Comparison of ENCODE assay signal across 10 cellular contexts in genomic region chr13:93249259-93249917, GRCh38. TPM values are rescaled to one million over a fixed set of nuclear protein-coding genes. Genes with fewer than 3 reads are reported as not detected.
DNase-seq lines count a peak whose midpoint lies in the region; ATAC-seq, FAIRE-seq and TF ChIP-seq lines count a peak whose summit lies in the region.
"Had no signal": no experiment of that assay in that cellular context is flagged by ENCODE, and none has a peak within 500 bp of the region (broad histone marks: within the 10 kb centered on the region; RNA-seq: fewer than 3 reads in every experiment).

No MANE protein-coding gene starts in this region.

- TSS peak; percentile 79 for BruUV-seq in HepG2 (replicated peaks; lab: Mats Ljungman, UMichigan)

- H3K4me1 Mint-ChIP-seq in activated CD8-positive, alpha-beta T cell treated with anti-CD3 and anti-CD28 coated beads, Interleukin-2, amount 10 ng/mL, durations not matched to agents 7 days and 5 days (ENCODE audit: low read depth) = no peaks in the 10 kb centered on the region
- H3K4me1 Mint-ChIP-seq: naive B cell had no signal

- no peak overlapping the region for H3K27ac Mint-ChIP-seq in activated CD8-positive, alpha-beta T cell treated with anti-CD3 and anti-CD28 coated beads, Interleukin-2, amount 10 ng/mL, durations not matched to agents 7 days and 5 days
- H3K27ac Mint-ChIP-seq: naive B cell had no signal

- peaks cover 50% of the 10 kb centered on the region for H3K79me2 ChIP-seq in HepG2 (ENCODE audit: insufficient read depth, low read length)

- H3K27me3 Mint-ChIP-seq in activated CD8-positive, alpha-beta T cell treated with anti-CD3 and anti-CD28 coated beads, Interleukin-2, amount 10 ng/mL, durations not matched to agents 7 days and 5 days (ENCODE audit: low read depth) = no peaks in the 10 kb centered on the region
- H3K27me3 Mint-ChIP-seq: naive B cell had no signal

- peak overlapping the region; percentile 77 for H3K27ac ChIP-seq in AG04450 (ENCODE audit: low read depth, low read length)
- H3K27ac ChIP-seq in HepG2 (ENCODE audit: extremely low read length, insufficient read depth, low read length) = peak overlapping the region; percentile 95

- H4K20me1 ChIP-seq in HepG2 (ENCODE audit: insufficient read depth, low read length) = no peaks in the 10 kb centered on the region

- H3K4me1 ChIP-seq in HepG2 (ENCODE audit: insufficient read depth, low read length) = peaks cover 49% of the 10 kb centered on the region

- no peaks in the 10 kb centered on the region; a peak in 1 of 5 replicates for H3K36me3 ChIP-seq in HepG2 (replicated peaks in 1 of 2; ENCODE audit: control insufficient read depth in 1 of 2, insufficient read depth in 2 of 2, low read length in 2 of 2)

- POLR2A ChIA-PET in AG04450 (lab: Yijun Ruan, JAX) (no interaction called here), HepG2 (lab: Yijun Ruan, JAX) (interaction anchor here (0.7 to 2.7 kb wide), 15 partner anchors 9 to 1096 kb away, joined by 3 to 31 read pairs (median 5); partner anchors contain the start of gene GPC6)
- POLR2A ChIA-PET in activated CD8-positive, alpha-beta T cell treated with anti-CD3 and anti-CD28 coated beads, Interleukin-2, amount 10 ng/mL, durations not matched to agents 7 days and 5 days (lab: Charles Lee) = no interaction called here

- peak; percentile 63 for FAIRE-seq in HepG2 (lab: Jason Lieb, UNC)

- TF ChIP-seq EP300 in HepG2 (IDR thresholded peaks at IDR 0.05; ENCODE audit: low read depth in 2 of 2, low read length in 2 of 2) (peak; percentile 36 to 39; a peak in 2 of 4 replicates), HepG2 (CRISPR knock-in tag; IDR thresholded peaks at IDR 0.05; ENCODE audit: borderline replicate concordance) (no peak)

- H2AFZ ChIP-seq in HepG2 (ENCODE audit: low read length) = peak overlapping the region; percentile 82

- no peak overlapping the region for H3K4me3 Mint-ChIP-seq in activated CD8-positive, alpha-beta T cell treated with anti-CD3 and anti-CD28 coated beads, Interleukin-2, amount 10 ng/mL, durations not matched to agents 7 days and 5 days
- H3K4me3 Mint-ChIP-seq: activated T-cell treated with anti-CD3 and anti-CD28 coated beads, Interleukin-2, amount 50 U/mL, for 4 hours; naive B cell had no signal

- TF ChIP-seq POLR2A in HepG2 (IDR thresholded peaks at IDR 0.05; ENCODE audit: insufficient read depth in 1 of 2, low read depth in 2 of 2, low read length in 2 of 2) = 0 out of 4 replicates have a peak, but pooled peaks of 1 of the 2 experiments have one; percentile 38

- H3K9me3 ChIP-seq in AG04450 (ENCODE audit: control insufficient read depth, insufficient read depth, low read length) (no peaks in the 10 kb centered on the region), HepG2 (ENCODE audit: low read length) (no peaks in the 10 kb centered on the region)

- H3K4me3 ChIP-seq in AG04450 (ENCODE audit: low read depth, low read length) (no peak overlapping the region), astrocyte of the spinal cord (ENCODE audit: low read depth, low read length) (no peak overlapping the region), HepG2 (replicated peaks in 1 of 3; ENCODE audit: insufficient read depth in 1 of 3, low read depth in 2 of 3, low read length in 3 of 3) (peak overlapping the region; percentile 44 to 57 (median 50); a peak in 5 of 6 replicates)

- CTCF ChIA-PET in AG04450 (lab: Charles Lee) = interaction anchor here (1.5 kb wide), 1 partner anchor 13 kb away, joined by 3 read pairs; no protein-coding TSS in a partner anchor
- CTCF ChIA-PET in HepG2 (lab: Yijun Ruan, JAX; ENCODE audit: low intra/inter-chr PET ratio, low total read pairs) = interaction anchor here (1.1 to 1.3 kb wide), 2 partner anchors 943 to 1113 kb away, joined by 3 to 4 read pairs; no protein-coding TSS in a partner anchor
- CTCF ChIA-PET in activated CD8-positive, alpha-beta T cell treated with anti-CD3 and anti-CD28 coated beads, Interleukin-2, amount 10 ng/mL, durations not matched to agents 7 days and 5 days (lab: Charles Lee) = no interaction called here

- in situ Hi-C loops in astrocyte of the spinal cord (cut with HindIII; ENCODE audit: low sequenced_read_pairs) (loop anchor here (10.0 kb wide), 1 partner anchor 795 kb away; no protein-coding TSS in a partner anchor), HepG2 (cut with HindIII; ENCODE audit: extremely low pct_ligation_motif_present, low pct_unique_long_range_greater_than_20kb) (loop anchor here (10.0 to 25.0 kb wide), 4 partner anchors 513 to 1088 kb away; no protein-coding TSS in a partner anchor)

- TF ChIP-seq CTCF in AG04450 (IDR thresholded peaks at IDR 0.05; ENCODE audit: low read depth, low read length) = no peak
- no peak for TF ChIP-seq CTCF in astrocyte of the spinal cord (IDR thresholded peaks at IDR 0.05; ENCODE audit: low read depth, low read length)
- TF ChIP-seq CTCF in HepG2 (CRISPR knock-in tag; IDR thresholded peaks at IDR 0.05) = no peak

- ATAC-seq in HepG2 (peak; percentile 91), GM19395 (IDR thresholded peaks at IDR 0.05; ENCODE audit: unreplicated experiment) (no peak), HG02798 (IDR thresholded peaks at IDR 0.05; ENCODE audit: poor library complexity, unreplicated experiment) (no peak)
- no peak for ATAC-seq in activated CD8-positive, alpha-beta T cell treated with anti-CD3 and anti-CD28 coated beads, Interleukin-2, amount 10 ng/mL, durations not matched to agents 7 days and 5 days
- ATAC-seq: activated T-cell treated with anti-CD3 and anti-CD28 coated beads, Interleukin-2, amount 50 U/mL, for 4 hours had no signal

- peak overlapping the region; percentile 80 for H3K9ac ChIP-seq in HepG2 (ENCODE audit: insufficient read depth, low read depth, low read length)

- intact Hi-C loops in HepG2 (cut with micrococcal nuclease; ENCODE audit: unreplicated experiment) = loop anchor here (1.0 to 5.0 kb wide), 6 partner anchors 113 to 1168 kb away; no protein-coding TSS in a partner anchor

- 19% methylated on average over 3 of the region's 3 CpGs for WGBS in HepG2 (ENCODE audit: low lambda C conversion rate)

- TF ChIP-seq RAD21 in HepG2 (CRISPR knock-in tag; IDR thresholded peaks at IDR 0.05) = no peak

- peak; percentile 69 for DNase-seq in AG04450 (ENCODE audit: low read depth, low spot score)
- peak; percentile 92 for DNase-seq in HT1080 (ENCODE audit: low read depth)
- DNase-seq in astrocyte of the spinal cord (ENCODE audit: low read depth, low spot score) = peak; percentile 94
- DNase-seq in HepG2 (ENCODE audit: low spot score) = peak; percentile 90
- DNase-seq in activated CD8-positive, alpha-beta T cell treated with anti-CD3 and anti-CD28 coated beads, Interleukin-2, amount 10 ng/mL, durations not matched to agents 7 days and 5 days = no peak
- no peak for DNase-seq in SHP77 (lab: John Stamatoyannopoulos, UW)
- DNase-seq: activated T-cell treated with anti-CD3 and anti-CD28 coated beads, Interleukin-2, amount 50 U/mL, for 4 hours; naive B cell had no signal

- H3K9me3 Mint-ChIP-seq in activated CD8-positive, alpha-beta T cell treated with anti-CD3 and anti-CD28 coated beads, Interleukin-2, amount 10 ng/mL, durations not matched to agents 7 days and 5 days (ENCODE audit: insufficient read depth) = no peaks in the 10 kb centered on the region
- H3K9me3 Mint-ChIP-seq: activated T-cell treated with anti-CD3 and anti-CD28 coated beads, Interleukin-2, amount 50 U/mL, for 4 hours had no signal

- no peaks in the 10 kb centered on the region for H3K36me3 Mint-ChIP-seq in activated CD8-positive, alpha-beta T cell treated with anti-CD3 and anti-CD28 coated beads, Interleukin-2, amount 10 ng/mL, durations not matched to agents 7 days and 5 days (ENCODE audit: low read depth)
- H3K36me3 Mint-ChIP-seq: naive B cell had no signal

- peak overlapping the region; percentile 84 for H3K4me2 ChIP-seq in HepG2 (ENCODE audit: low read depth, low read length)

- H3K27me3 ChIP-seq in AG04450 (ENCODE audit: control insufficient read depth, insufficient read depth, low read length) = no peaks in the 10 kb centered on the region
- no peaks in the 10 kb centered on the region for H3K27me3 ChIP-seq in HepG2 (ENCODE audit: control insufficient read depth in 1 of 2, insufficient read depth in 2 of 2, low read length in 2 of 2)

TF ChIP-seq in HepG2, 621 proteins besides CTCF, POLR2A, EP300 and RAD21 (continues in another document):
- TF ChIP-seq MTA1 (CRISPR knock-in tag; IDR thresholded peaks at IDR 0.05; ENCODE audit: borderline replicate concordance) (no peak), ZNF703 (CRISPR knock-in tag; IDR thresholded peaks at IDR 0.05; ENCODE audit: borderline replicate concordance) (no peak)

RNA-seq across cellular contexts. Expression of gene GPC6, which starts 22.8 kb away (rescaled TPM):
- polyA plus RNA-seq in AG04450 (2011; rRNA removed) (40.4 and 41.1 TPM in 2 replicates), HepG2 (2011; rRNA removed) (21.5 and 24.5 TPM in 2 replicates)
- polyA minus RNA-seq in AG04450 (2011; rRNA and poly(A)+ RNA removed) = 88.6 and 111 TPM in 2 replicates
- total RNA-seq in HT1080 (2014; rRNA removed; shearing (Covaris generic)) = 4.7 and 9.0 TPM in 2 replicates
- polyA plus RNA-seq in HT1080 (2015; cell fraction: cytosol; rRNA removed) = 7.2 and 11.2 TPM in 2 replicates
- polyA plus RNA-seq in HT1080 (2015; cell fraction: nucleus; rRNA removed) = 18.4 and 20.0 TPM in 2 replicates
- total RNA-seq in HepG2 (2016; rRNA removed; fragmentation: Illumina TruSeq; extraction: Trizol) = 27.5 and 33.9 TPM in 2 replicates
- total RNA-seq in HepG2 (2016; cell fraction: cytosol; rRNA removed; fragmentation: Illumina TruSeq; extraction: Trizol; ENCODE audit: low read depth) = 1.9 and 2.6 TPM in 2 replicates
- 27.2 and 30.7 TPM in 2 replicates for total RNA-seq in HepG2 (2016; cell fraction: insoluble cytoplasmic fraction; rRNA removed; fragmentation: Illumina TruSeq; extraction: Trizol)
- total RNA-seq in HepG2 (2016; cell fraction: membrane; rRNA removed; fragmentation: Illumina TruSeq; extraction: Trizol) = 7.7 and 8.3 TPM in 2 replicates
- 51.7 and 53.0 TPM in 2 replicates for total RNA-seq in HepG2 (2016; cell fraction: nucleus; rRNA removed; fragmentation: Illumina TruSeq; extraction: Trizol)
- 21.3 and 23.6 TPM in 2 replicates for polyA plus RNA-seq in HepG2 (2011; cell fraction: cytosol; rRNA removed)
- polyA plus RNA-seq in HepG2 (2011; cell fraction: nucleus; rRNA removed) = 7.3 and 7.7 TPM in 2 replicates
- polyA plus RNA-seq in HepG2 (2012) = 11.9 and 20.2 TPM in 2 replicates
- 1.4 and 1.8 TPM in 2 replicates for polyA plus RNA-seq in HepG2 (2016; cell fraction: cytosol; fragmentation: Illumina TruSeq; extraction: Trizol; ENCODE audit: low read depth)
- polyA plus RNA-seq in HepG2 (2016; cell fraction: insoluble cytoplasmic fraction; fragmentation: Illumina TruSeq; extraction: Trizol; ENCODE audit: low read depth) = 16.0 and 18.2 TPM in 2 replicates
- 3.6 and 3.9 TPM in 2 replicates for polyA plus RNA-seq in HepG2 (2016; cell fraction: membrane; fragmentation: Illumina TruSeq; extraction: Trizol; ENCODE audit: low read depth)
- polyA plus RNA-seq in HepG2 (2016; cell fraction: nucleus; fragmentation: Illumina TruSeq; extraction: Trizol; ENCODE audit: insufficient read depth, low read depth) = 24.9 and 25.5 TPM in 2 replicates
- 0.07 and 66.7 TPM in 2 replicates for polyA minus RNA-seq in HepG2 (2011; rRNA and poly(A)+ RNA removed; ENCODE audit: low replicate concordance)
- 71.6 and 82.5 TPM in 2 replicates for polyA minus RNA-seq in HepG2 (2011; cell fraction: cytosol; rRNA and poly(A)+ RNA removed)
- 52.8 and 56.1 TPM in 2 replicates for polyA minus RNA-seq in HepG2 (2011; cell fraction: nucleus; rRNA and poly(A)+ RNA removed)
- not detected for total RNA-seq in activated CD8-positive, alpha-beta T cell treated with anti-CD3 and anti-CD28 coated beads, Interleukin-2, amount 10 ng/mL, durations not matched to agents 7 days and 5 days

Comparison
In these comparisons a context has a peak if more than half of its experiments do, and no peak if none do; other contexts are left out.
1. DNase-seq: peak in AG04450 (single experiment), HT1080 (single experiment), astrocyte of the spinal cord (single experiment) and HepG2 (single experiment); none in activated CD8-positive, alpha-beta T cell treated with anti-CD3 and anti-CD28 coated beads, Interleukin-2, amount 10 ng/mL, durations not matched to agents 7 days and 5 days (single experiment) and SHP77 (0 of 2).
2. H3K4me3 ChIP-seq: peak in HepG2 (3 of 3); none in AG04450 (single experiment) and astrocyte of the spinal cord (single experiment).